Comparison of ENCODE assay signal across 22 cellular contexts in genomic region chr15:99087405-99087943, GRCh38.
"Had no signal": no experiment of that assay in that cellular context is flagged by ENCODE, and none has a peak within 500 bp of the region (broad histone marks: within the 10 kb centered on the region; RNA-seq: fewer than 3 reads in every experiment).

No MANE protein-coding gene starts in this region.

- H3K36me3 Mint-ChIP-seq: stimulated activated memory B cell treated with anti-CD40 and anti-IgM and Interleukin-4, amounts not matched to agents 10 μg/mL and 1 μg/mL and 100 μg/mL, for 72 hours had no signal

- H3K9me3 Mint-ChIP-seq: central memory CD8-positive, alpha-beta T cell; stimulated activated memory B cell treated with anti-CD40 and anti-IgM and Interleukin-4, amounts not matched to agents 10 μg/mL and 1 μg/mL and 100 μg/mL, for 72 hours had no signal

- H3K4me3 Mint-ChIP-seq: central memory CD8-positive, alpha-beta T cell; naive thymus-derived CD8-positive, alpha-beta T cell; nephron progenitor cell; stimulated activated memory B cell treated with anti-CD40 and anti-IgM and Interleukin-4, amounts not matched to agents 10 μg/mL and 1 μg/mL and 100 μg/mL, for 72 hours had no signal

- ATAC-seq: left lung; naive thymus-derived CD8-positive, alpha-beta T cell; right lobe of liver; stimulated activated memory B cell treated with anti-CD40 and anti-IgM and Interleukin-4, amounts not matched to agents 10 μg/mL and 1 μg/mL and 100 μg/mL, for 72 hours; stimulated activated naive CD8-positive, alpha-beta T cell treated with anti-CD3 and anti-CD28 coated beads, Interleukin-15, Interleukin-2, amounts not matched to agents 100 U/mL and 50 U/mL, for 24 hours had no signal

- DNase-seq: dermis blood vessel endothelial cell; effector memory CD4-positive, alpha-beta T cell; esophagus squamous epithelium; foreskin melanocyte; kidney; left lung; mesenchymal stem cell; naive thymus-derived CD8-positive, alpha-beta T cell; nephron progenitor cell; occipital lobe; ovary; retina; right lobe of liver; stimulated activated CD4-positive, alpha-beta T cell treated with anti-CD3 and anti-CD28 coated beads, Interleukin-2, amount 100 ng/mL, for 24 hours; stimulated activated CD4-positive, alpha-beta T cell treated with anti-CD3 and anti-CD28 coated beads, Interleukin-4, amount 100 ng/mL, for 4 hours; stimulated activated naive CD8-positive, alpha-beta T cell treated with anti-CD3 and anti-CD28 coated beads, Interleukin-15, Interleukin-2, amounts not matched to agents 100 U/mL and 50 U/mL, for 24 hours; substantia nigra; testis; tibial artery; upper lobe of left lung had no signal

- H3K4me1 Mint-ChIP-seq: central memory CD8-positive, alpha-beta T cell had no signal

- H3K27me3 Mint-ChIP-seq: central memory CD8-positive, alpha-beta T cell; stimulated activated memory B cell treated with anti-CD40 and anti-IgM and Interleukin-4, amounts not matched to agents 10 μg/mL and 1 μg/mL and 100 μg/mL, for 72 hours had no signal

- H3K27ac Mint-ChIP-seq: naive thymus-derived CD8-positive, alpha-beta T cell; nephron progenitor cell; stimulated activated memory B cell treated with anti-CD40 and anti-IgM and Interleukin-4, amounts not matched to agents 10 μg/mL and 1 μg/mL and 100 μg/mL, for 72 hours had no signal
